8 cellular contexts compared by ENCODE assay signal in genomic region chr1:16032388-16033100, GRCh38. TPM values are rescaled to one million over a fixed set of nuclear protein-coding genes. Genes with fewer than 3 reads are reported as not detected.
DNase-seq lines count a peak whose midpoint lies in the region; FAIRE-seq and TF ChIP-seq lines count a peak whose summit lies in the region.

No MANE protein-coding gene starts in this region.

- TF ChIP-seq POLR2A in uterus (IDR thresholded peaks at IDR 0.05): peak in 1 of 2 donors; percentile 8

- POLR2A ChIA-PET in PC-9 (lab: Charles Lee; ENCODE audit: unreplicated experiment): no interaction called here

- H3F3A ChIP-seq in PC-9 (ENCODE audit: insufficient read depth, low read depth): no peaks in the 10 kb centered on the region

- no TSS peak for BruUV-seq in PC-9 (replicated peaks; lab: Mats Ljungman, UMichigan)

- CTCF ChIA-PET in PC-9 (lab: Charles Lee): no interaction called here

- no peaks in the 10 kb centered on the region for H3K79me2 ChIP-seq in PC-9 (ENCODE audit: low read depth)

- no peaks in the 10 kb centered on the region for H4K20me1 ChIP-seq in PC-9 (ENCODE audit: insufficient read depth)

- no peak for FAIRE-seq in frontal cortex (lab: Jason Lieb, UNC)

- TF ChIP-seq CTCF in HL-60 (IDR thresholded peaks at IDR 0.05; ENCODE audit: insufficient read depth, low read length) (peak; percentile 68), PC-9 (conservative IDR thresholded peaks at IDR 0.05) (peak; percentile 86), uterus (IDR thresholded peaks at IDR 0.05) (peak; percentile 93 to 99 (median 98))

- H3K27me3 ChIP-seq in HL-60 (ENCODE audit: insufficient read depth, poor library complexity, severe bottlenecking): no peaks in the 10 kb centered on the region
- no peaks in the 10 kb centered on the region for H3K27me3 ChIP-seq in PC-9 (ENCODE audit: insufficient read depth, low read depth)
- no peaks in the 10 kb centered on the region for H3K27me3 ChIP-seq in uterus

- intact Hi-C loops in PC-9 (cut with micrococcal nuclease; ENCODE audit: unreplicated experiment) (loop anchor here (1.0 to 2.0 kb wide), 2 partner anchors 23 to 292 kb away; no protein-coding TSS in a partner anchor), uterus (cut with DNase I; ENCODE audit: low total_unique reads) (no loop called here)

- DNase-seq in NCI-H345 (lab: John Stamatoyannopoulos, UW) (peak; percentile 30), NCI-H345 treated with DMSO at 0.1 percent for 48 hours (lab: John Stamatoyannopoulos, UW; ENCODE audit: unreplicated experiment) (no peak), HL-60 (ENCODE audit: low read depth in 1 of 2, low spot score in 1 of 2) (peak; percentile 52 to 63), PC-9 (peak; percentile 64 to 89), frontal cortex (ENCODE audit: low spot score in 2 of 2) (peak; percentile 82 to 94), occipital lobe (lab: John Stamatoyannopoulos, UW) (peak; percentile 23), uterus (peak; percentile 88)
- peak; percentile 37 for DNase-seq in activated T-helper 9 cell treated with anti-CD3 and anti-CD28 coated beads, Interleukin-2, amount 50 U/mL, for 16 hours (ENCODE audit: low read depth)

- no peak overlapping the region for H3K4me2 ChIP-seq in PC-9

- H3K9me3 ChIP-seq in PC-9 (ENCODE audit: insufficient read depth, low read depth) (no peaks in the 10 kb centered on the region), uterus (no peaks in the 10 kb centered on the region)

- H3K4me3 ChIP-seq in HL-60 (replicated peaks; ENCODE audit: insufficient read depth, low read length) (no peak overlapping the region), PC-9 (no peak overlapping the region), uterus (no peak overlapping the region)

- no peak overlapping the region for H3K27ac ChIP-seq in HL-60 (replicated peaks)
- H3K27ac ChIP-seq in PC-9: no peak overlapping the region
- no peak overlapping the region for H3K27ac ChIP-seq in uterus

- no peaks in the 10 kb centered on the region for H3K9me2 ChIP-seq in PC-9 (ENCODE audit: insufficient read depth)

- H3K36me3 ChIP-seq in PC-9 (ENCODE audit: low read depth) (no peaks in the 10 kb centered on the region), uterus (no peaks in the 10 kb centered on the region)

- no peak overlapping the region for H2AFZ ChIP-seq in PC-9

- H3K4me1 ChIP-seq in PC-9 (replicated peaks; ENCODE audit: insufficient read depth) (no peaks in the 10 kb centered on the region), uterus (no peaks in the 10 kb centered on the region)

RNA-seq across cellular contexts. Expression of gene CLCNKA, which starts 10.7 kb away (rescaled TPM):
- 1.0 and 1.1 TPM in 2 replicates for total RNA-seq in PC-9 (2021)
- total RNA-seq in frontal cortex: 0.41 TPM
- total RNA-seq in occipital lobe: not detected
- total RNA-seq in uterus: 1 to 10 TPM in 1 of 4 donors, not detected in 3; 2.9 TPM

RNA-seq across cellular contexts. Expression of gene CLCNKB, which starts 11.0 kb away (rescaled TPM):
- total RNA-seq in PC-9 (2021) (1.1 and 1.9 TPM in 2 replicates), frontal cortex (under 0.01 TPM), occipital lobe (0.16 TPM), uterus (1 to 10 TPM in 2 of 4 donors, under 1 TPM in 1, not detected in 1; 0.41 to 1.9 (median 1.2) TPM)

RNA-seq across cellular contexts. Expression of gene HSPB7, which starts 14.7 kb away (rescaled TPM):
- total RNA-seq in PC-9 (2021) (not detected in 2 replicates), frontal cortex (not detected), occipital lobe (not detected), uterus (100 to 1,000 TPM in 1 of 4 donors, 10 to 100 TPM in 2, 1 to 10 TPM in 1; 8.7 to 283 (median 22.6) TPM)

RNA-seq across cellular contexts. Expression of gene SRARP, which starts 28.5 kb away (rescaled TPM):
- total RNA-seq in PC-9 (2021) (not detected in 2 replicates), frontal cortex (0.82 TPM), occipital lobe (0.62 TPM), uterus (not detected)

RNA-seq across cellular contexts. Expression of gene FAM131C, which starts 40.9 kb away (rescaled TPM):
- total RNA-seq in PC-9 (2021) (7.4 and 12.3 TPM in 2 replicates), frontal cortex (1.2 TPM), occipital lobe (1.7 TPM), uterus (under 1 TPM in 2 of 4 donors, not detected in 2; 0.28 to 0.85 TPM)
